Comparison of ENCODE assay signal across 8 cellular contexts in genomic region chr17:57084802-57085447, GRCh38. TPM values are rescaled to one million over a fixed set of nuclear protein-coding genes. Genes with fewer than 3 reads are reported as not detected.
DNase-seq lines count a peak whose midpoint lies in the region; TF ChIP-seq lines count a peak whose summit lies in the region.

A gene with protein sequence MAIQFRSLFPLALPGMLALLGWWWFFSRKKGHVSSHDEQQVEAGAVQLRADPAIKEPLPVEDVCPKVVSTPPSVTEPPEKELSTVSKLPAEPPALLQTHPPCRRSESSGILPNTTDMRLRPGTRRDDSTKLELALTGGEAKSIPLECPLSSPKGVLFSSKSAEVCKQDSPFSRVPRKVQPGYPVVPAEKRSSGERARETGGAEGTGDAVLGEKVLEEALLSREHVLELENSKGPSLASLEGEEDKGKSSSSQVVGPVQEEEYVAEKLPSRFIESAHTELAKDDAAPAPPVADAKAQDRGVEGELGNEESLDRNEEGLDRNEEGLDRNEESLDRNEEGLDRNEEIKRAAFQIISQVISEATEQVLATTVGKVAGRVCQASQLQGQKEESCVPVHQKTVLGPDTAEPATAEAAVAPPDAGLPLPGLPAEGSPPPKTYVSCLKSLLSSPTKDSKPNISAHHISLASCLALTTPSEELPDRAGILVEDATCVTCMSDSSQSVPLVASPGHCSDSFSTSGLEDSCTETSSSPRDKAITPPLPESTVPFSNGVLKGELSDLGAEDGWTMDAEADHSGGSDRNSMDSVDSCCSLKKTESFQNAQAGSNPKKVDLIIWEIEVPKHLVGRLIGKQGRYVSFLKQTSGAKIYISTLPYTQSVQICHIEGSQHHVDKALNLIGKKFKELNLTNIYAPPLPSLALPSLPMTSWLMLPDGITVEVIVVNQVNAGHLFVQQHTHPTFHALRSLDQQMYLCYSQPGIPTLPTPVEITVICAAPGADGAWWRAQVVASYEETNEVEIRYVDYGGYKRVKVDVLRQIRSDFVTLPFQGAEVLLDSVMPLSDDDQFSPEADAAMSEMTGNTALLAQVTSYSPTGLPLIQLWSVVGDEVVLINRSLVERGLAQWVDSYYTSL (plus strand): TSS chr17:57085246. CDS start chr17:57105465, 20,219 bp downstream.

- no peak within 1 kb of the TSS for H2BK12ac ChIP-seq in H9 (ENCODE audit: insufficient read length, low read depth, low read length)

- peak; percentile 92 for TF ChIP-seq POLR2A in Raji (IDR thresholded peaks at IDR 0.05; ENCODE audit: insufficient read depth, low read depth, low read length)

- no peaks in the 10 kb centered on the region for H4K20me1 ChIP-seq in H9 (ENCODE audit: control insufficient read depth, insufficient read depth, insufficient read length)

- peak within 1 kb of the TSS; percentile 97 for H3K9ac ChIP-seq in H9 (ENCODE audit: extremely low read depth, insufficient read length, low read length)

- peaks cover 6% of the 10 kb centered on the region for H3K79me1 ChIP-seq in H9 (ENCODE audit: insufficient read depth, low read depth, low read length, poor library complexity, severe bottlenecking)

- H3K14ac ChIP-seq in H9 (ENCODE audit: insufficient read depth, low read length): peak within 1 kb of the TSS; percentile 98

- H3K4me1 ChIP-seq in H9 (ENCODE audit: insufficient read depth, low read length): peaks cover 7% of the 10 kb centered on the region

- H3K4me3 Mint-ChIP-seq in H9: peak within 1 kb of the TSS; percentile 84 to 90
- peak within 1 kb of the TSS; percentile 91 to 97 (median 95) for H3K4me3 Mint-ChIP-seq in nephron
- H3K4me3 Mint-ChIP-seq in stimulated activated naive CD8-positive, alpha-beta T cell treated with anti-CD3 and anti-CD28 coated beads, Interleukin-15, Interleukin-2, amounts not matched to agents 100 ng/mL and 50 ng/mL, for 24 hours: peak within 1 kb of the TSS; percentile 90

- H2BK5ac ChIP-seq in H9 (ENCODE audit: insufficient read length, low read length): peak within 1 kb of the TSS; percentile 80

- H3K23ac ChIP-seq in H9 (ENCODE audit: insufficient read length, low read depth, low read length): no peak within 1 kb of the TSS

- H3K27ac Mint-ChIP-seq in H9: peak within 1 kb of the TSS; percentile 85 to 98 (median 89)
- peak within 1 kb of the TSS; percentile 92 to 99 (median 98) for H3K27ac Mint-ChIP-seq in nephron
- H3K27ac Mint-ChIP-seq in stimulated activated naive CD8-positive, alpha-beta T cell treated with anti-CD3 and anti-CD28 coated beads, Interleukin-15, Interleukin-2, amounts not matched to agents 100 ng/mL and 50 ng/mL, for 24 hours: peak within 1 kb of the TSS; percentile 86

- in situ Hi-C loops in G401 (cut with HindIII; ENCODE audit: low sequenced_read_pairs): no loop called here

- H4K91ac ChIP-seq in H9 (ENCODE audit: insufficient read length, low read depth, low read length): no peak within 1 kb of the TSS

- peak within 1 kb of the TSS; percentile 82 for H3K4me3 ChIP-seq in fibroblast of pulmonary artery (replicated peaks; ENCODE audit: low read depth, low read length)

- H3K4me2 ChIP-seq in H9 (ENCODE audit: insufficient read depth, insufficient read length, low read length): peak within 1 kb of the TSS; percentile 95

- no peak within 1 kb of the TSS for H2BK120ac ChIP-seq in H9 (ENCODE audit: low read depth, low read length, poor library complexity, severe bottlenecking)

- H2AK5ac ChIP-seq in H9 (ENCODE audit: insufficient read length, low read length): no peak within 1 kb of the TSS

- no peak within 1 kb of the TSS for H3T11ph ChIP-seq in H9 (ENCODE audit: low read length)

- peak within 1 kb of the TSS; percentile 53 for H3K27ac ChIP-seq in H9 (ENCODE audit: insufficient read length, low read depth, low read length)

- no peak within 1 kb of the TSS for H3K4ac ChIP-seq in H9 (ENCODE audit: low read depth, low read length)

- H3K27me3 ChIP-seq in H9 (ENCODE audit: insufficient read depth, low read length): no peaks in the 10 kb centered on the region

- H3K56ac ChIP-seq in H9 (ENCODE audit: insufficient read length, low read depth, low read length): no peak within 1 kb of the TSS

- peaks cover 10% of the 10 kb centered on the region for H3K23me2 ChIP-seq in H9 (ENCODE audit: insufficient read length, low read depth, low read length, poor library complexity, severe bottlenecking)

- H3K27me3 Mint-ChIP-seq in H9 (ENCODE audit: low read depth): no peaks in the 10 kb centered on the region
- H3K27me3 Mint-ChIP-seq in nephron (ENCODE audit: low read depth): peaks cover 4% of the 10 kb centered on the region
- H3K27me3 Mint-ChIP-seq in stimulated activated naive CD8-positive, alpha-beta T cell treated with anti-CD3 and anti-CD28 coated beads, Interleukin-15, Interleukin-2, amounts not matched to agents 100 ng/mL and 50 ng/mL, for 24 hours: no peaks in the 10 kb centered on the region

- no peaks in the 10 kb centered on the region for H3K9me3 Mint-ChIP-seq in H9
- no peaks in the 10 kb centered on the region for H3K9me3 Mint-ChIP-seq in nephron
- no peaks in the 10 kb centered on the region for H3K9me3 Mint-ChIP-seq in stimulated activated naive CD8-positive, alpha-beta T cell treated with anti-CD3 and anti-CD28 coated beads, Interleukin-15, Interleukin-2, amounts not matched to agents 100 ng/mL and 50 ng/mL, for 24 hours

- H2BK15ac ChIP-seq in H9 (ENCODE audit: low read depth, low read length): no peak within 1 kb of the TSS

- H3K4me1 Mint-ChIP-seq in H9 (peaks cover 48 to 62% of the 10 kb centered on the region in 2 experiments), nephron (peaks cover 12% of the 10 kb centered on the region)
- peaks cover 37% of the 10 kb centered on the region for H3K4me1 Mint-ChIP-seq in stimulated activated naive CD8-positive, alpha-beta T cell treated with anti-CD3 and anti-CD28 coated beads, Interleukin-15, Interleukin-2, amounts not matched to agents 100 ng/mL and 50 ng/mL, for 24 hours (ENCODE audit: low read depth)

- H4K8ac ChIP-seq in H9 (replicated peaks; ENCODE audit: insufficient read length, low read depth, low read length): no peak within 1 kb of the TSS

- H4K5ac ChIP-seq in H9 (ENCODE audit: insufficient read length, low read depth, low read length): no peak within 1 kb of the TSS

- peaks cover 29% of the 10 kb centered on the region; the same call in 1 of the 2 replicates for H3K79me2 ChIP-seq in H9 (ENCODE audit: insufficient read depth, low read length)

- no peak within 1 kb of the TSS for H2BK20ac ChIP-seq in H9 (ENCODE audit: low read depth, low read length, poor library complexity, severe bottlenecking)

- no CpG with 5 or more reads among the region's 85 CpGs for WGBS in H9 (ENCODE audit: extremely low coverage, insufficient read length, low lambda C conversion rate)

- H3K36me3 Mint-ChIP-seq in H9 (ENCODE audit: insufficient read depth in 1 of 3, low read depth in 3 of 3) (no peaks in the 10 kb centered on the region), nephron (ENCODE audit: low read depth) (no peaks in the 10 kb centered on the region)
- H3K36me3 Mint-ChIP-seq in stimulated activated naive CD8-positive, alpha-beta T cell treated with anti-CD3 and anti-CD28 coated beads, Interleukin-15, Interleukin-2, amounts not matched to agents 100 ng/mL and 50 ng/mL, for 24 hours (ENCODE audit: low read depth): peaks cover 17% of the 10 kb centered on the region

- no peaks in the 10 kb centered on the region for H3K9me3 ChIP-seq in H9 (ENCODE audit: control insufficient read depth, low read depth, low read length)

- H3K18ac ChIP-seq in H9 (ENCODE audit: insufficient read length, low read depth, low read length): peak within 1 kb of the TSS; percentile 96

- H2AFZ ChIP-seq in H9 (ENCODE audit: low read length): peak within 1 kb of the TSS; percentile 76

- peak; percentile 22; the same call in 1 of the 3 replicates for TF ChIP-seq CTCF in H9 (conservative IDR thresholded peaks at IDR 0.05)
- TF ChIP-seq CTCF in fibroblast of pulmonary artery (IDR thresholded peaks at IDR 0.05; ENCODE audit: low read length, missing control alignments): no peak
- TF ChIP-seq CTCF in nephron (IDR thresholded peaks at IDR 0.05; ENCODE audit: unreplicated experiment in 3 of 3): no peak

- DNase-seq in G401 (ENCODE audit: low spot score) (peak; percentile 87), H9 (peak; percentile 99), M059J (ENCODE audit: low read depth) (peak; percentile 90), fibroblast of pulmonary artery (ENCODE audit: low read depth) (peak; percentile 94)
- DNase-seq in activated T-helper 9 cell treated with anti-CD3 and anti-CD28 coated beads, Interleukin-2, amount 50 U/mL, for 16 hours (ENCODE audit: low read depth): peak; percentile 93

RNA-seq across cellular contexts. Expression of the gene that starts here (rescaled TPM):
- total RNA-seq in G401 (2014; rRNA removed; shearing (Covaris generic)): 5.4 and 5.7 TPM in 2 replicates
- 61.2 and 65.4 TPM in 2 replicates for total RNA-seq in H9 (2021)
- total RNA-seq in M059J (2014; rRNA removed; shearing (Covaris generic)): 6.9 and 21.4 TPM in 2 replicates

Comparison
In these comparisons a context has a peak if more than half of its experiments do, and no peak if none do; other contexts are left out.
1. Peak in every context shown above with its lines: DNase-seq, H3K4me3 ChIP-seq and H3K27ac ChIP-seq.